In the genomic region with DNA sequence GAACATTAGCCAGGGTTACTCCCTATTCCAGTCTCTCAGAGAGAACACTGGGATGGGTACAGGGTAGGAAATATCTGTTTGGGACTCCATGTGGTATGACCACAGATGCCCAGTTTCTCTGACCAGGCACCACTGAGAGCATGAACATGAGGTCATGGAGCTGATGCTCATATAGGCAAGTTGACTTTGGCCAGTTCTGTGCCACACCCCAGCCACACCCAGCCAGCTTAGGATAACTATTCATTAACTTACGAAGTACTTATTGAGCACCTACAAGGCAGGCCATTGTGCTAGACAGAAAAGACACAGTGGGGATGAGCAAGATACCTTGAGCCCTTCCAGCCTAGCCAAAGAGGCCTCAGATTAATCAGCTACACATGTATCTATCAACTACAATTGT, we compare ENCODE assay signal across 21 cellular contexts.
"Had no signal": no experiment of that assay in that cellular context is flagged by ENCODE, and none has a peak within 500 bp of the region (broad histone marks: within the 10 kb centered on the region; RNA-seq: fewer than 3 reads in every experiment).

No MANE protein-coding gene starts in this region.

- H3K27me3 Mint-ChIP-seq: activated naive CD4-positive, alpha-beta T cell treated with anti-CD3 and anti-CD28 coated beads, Interleukin-2, amount 50 U/mL, for 24 hours had no signal

- DNase-seq: activated CD4-positive, alpha-beta memory T cell treated with anti-CD3 and anti-CD28 coated beads, Interleukin-2, amount 10 ng/mL, durations not matched to agents 7 days and 5 days; activated CD4-positive, alpha-beta T cell treated with anti-CD3 and anti-CD28 coated beads for 36 hours; activated CD4-positive, alpha-beta T cell treated with anti-CD3 and anti-CD28 coated beads, Interleukin-2, amount 50 U/mL, for 1 hour; activated effector memory CD4-positive, alpha-beta T cell treated with Interleukin-2 at 50 U/mL for 16 hours; activated naive CD4-positive, alpha-beta T cell; aorta; central memory CD4-positive, alpha-beta T cell; KG1; NCI-H1048; NCI-H146; NCI-H187 treated with DMSO at 0.1 percent for 48 hours; NCI-H2081 treated with DMSO at 0.1 percent for 48 hours; NCI-H446; PC-9; SIG-M5; T-helper 17 cell; T1000 had no signal

- H2AFZ ChIP-seq: PC-9 had no signal

- H3K4me3 Mint-ChIP-seq: activated CD4-positive, alpha-beta memory T cell treated with anti-CD3 and anti-CD28 coated beads, Interleukin-2, amount 10 ng/mL, durations not matched to agents 7 days and 5 days; activated CD4-positive, alpha-beta T cell treated with anti-CD3 and anti-CD28 coated beads for 36 hours; activated naive CD4-positive, alpha-beta T cell treated with anti-CD3 and anti-CD28 coated beads, Interleukin-2, amount 50 U/mL, for 24 hours; activated T-helper 1 cell treated with anti-CD3 and anti-CD28 coated beads, Interleukin-12 subunit alpha, Interleukin-12 subunit beta, Interleukin-2, Interleukin-4 antibody, amounts not matched to agents 30 ng/mL and 10 ng/mL and 1 ng/mL, durations not matched to agents 14 hours and 24 hours and 36 hours; IgD-negative memory B cell; T-helper 17 cell had no signal

- H3K4me2 ChIP-seq: PC-9 had no signal

- H3K27ac ChIP-seq: PC-9, VCaP had no signal

- H3K4me1 Mint-ChIP-seq: activated CD4-positive, alpha-beta memory T cell treated with anti-CD3 and anti-CD28 coated beads, Interleukin-2, amount 10 ng/mL, durations not matched to agents 7 days and 5 days; activated CD4-positive, alpha-beta T cell treated with anti-CD3 and anti-CD28 coated beads for 36 hours; activated naive CD4-positive, alpha-beta T cell treated with anti-CD3 and anti-CD28 coated beads, Interleukin-2, amount 50 U/mL, for 24 hours; T-helper 17 cell had no signal

- H3K4me3 ChIP-seq: PC-9 had no signal

- H3K36me3 Mint-ChIP-seq: activated naive CD4-positive, alpha-beta T cell treated with anti-CD3 and anti-CD28 coated beads, Interleukin-2, amount 50 U/mL, for 24 hours; IgD-negative memory B cell had no signal

- H3K27ac Mint-ChIP-seq: activated CD4-positive, alpha-beta memory T cell treated with anti-CD3 and anti-CD28 coated beads, Interleukin-2, amount 10 ng/mL, durations not matched to agents 7 days and 5 days; activated CD4-positive, alpha-beta T cell treated with anti-CD3 and anti-CD28 coated beads for 36 hours; activated naive CD4-positive, alpha-beta T cell treated with anti-CD3 and anti-CD28 coated beads, Interleukin-2, amount 50 U/mL, for 24 hours; activated T-helper 1 cell treated with anti-CD3 and anti-CD28 coated beads, Interleukin-12 subunit alpha, Interleukin-12 subunit beta, Interleukin-2, Interleukin-4 antibody, amounts not matched to agents 30 ng/mL and 10 ng/mL and 1 ng/mL, durations not matched to agents 14 hours and 24 hours and 36 hours; IgD-negative memory B cell; T-helper 17 cell had no signal

- H3K9me3 Mint-ChIP-seq: activated naive CD4-positive, alpha-beta T cell treated with anti-CD3 and anti-CD28 coated beads, Interleukin-2, amount 50 U/mL, for 24 hours had no signal

- ATAC-seq: activated CD4-positive, alpha-beta T cell treated with anti-CD3 and anti-CD28 coated beads for 36 hours; T-helper 17 cell had no signal
